Comparison of ENCODE assay signal across 1 cellular context in genomic region chr2:231612199-231613053, GRCh38.
TF ChIP-seq lines count a peak whose summit lies in the region.

No MANE protein-coding gene starts in this region.

TF ChIP-seq in GM12878, 131 proteins besides CTCF, POLR2A, EP300 and RAD21 (continued from another document):
- no peak for TF ChIP-seq PBX3 (IDR thresholded peaks at IDR 0.05; ENCODE audit: insufficient replicate concordance, low read depth, low read length)
- no peak for TF ChIP-seq KAT2A (conservative IDR thresholded peaks at IDR 0.05; ENCODE audit: control insufficient read depth, low read depth, low read length)
